Comparison of ENCODE assay signal across 10 cellular contexts in the genomic region with DNA sequence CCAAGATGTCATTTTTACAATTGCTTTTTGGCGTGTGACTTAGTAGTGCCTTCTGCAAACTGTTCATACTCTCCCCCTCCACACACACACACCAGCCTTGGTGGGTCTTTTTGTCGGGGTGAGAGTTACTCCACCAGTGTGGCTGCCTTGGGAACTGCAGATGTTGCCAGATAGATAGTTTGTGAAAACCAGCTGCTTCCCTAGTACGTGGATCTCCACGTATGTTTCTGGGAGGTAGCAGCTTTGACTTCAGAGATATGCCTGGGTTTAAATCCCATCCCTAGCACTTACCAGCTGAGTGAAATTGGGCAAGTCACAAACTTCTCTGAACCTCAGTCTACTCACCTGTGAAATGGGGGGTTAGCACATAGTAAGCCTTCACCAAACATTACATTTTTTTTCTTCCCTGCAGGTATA.
DNase-seq lines count a peak whose midpoint lies in the region; ATAC-seq and TF ChIP-seq lines count a peak whose summit lies in the region.
"Had no signal": no experiment of that assay in that cellular context is flagged by ENCODE, and none has a peak within 500 bp of the region (broad histone marks: within the 10 kb centered on the region; RNA-seq: fewer than 3 reads in every experiment).

No MANE protein-coding gene starts in this region.

- peaks cover 58% of the 10 kb centered on the region for H3K4me1 Mint-ChIP-seq in activated T-cell treated with anti-CD3 and anti-CD28 coated beads, Interleukin-2, amount 50 U/mL, for 24 hours (ENCODE audit: low read depth)
- peaks cover 18% of the 10 kb centered on the region for H3K4me1 Mint-ChIP-seq in activated CD8-positive, alpha-beta memory T cell treated with anti-CD3 and anti-CD28 coated beads, Interleukin-2, amount 10 ng/mL, durations not matched to agents 7 days and 5 days

- H3K27me3 ChIP-seq in muscle layer of duodenum (ENCODE audit: low read depth, low read length), result no peaks in the 10 kb centered on the region
- no peaks in the 10 kb centered on the region for H3K27me3 ChIP-seq in upper lobe of right lung
- H3K27me3 ChIP-seq: neutrophil had no signal

- TF ChIP-seq CTCF in fibroblast of pulmonary artery (IDR thresholded peaks at IDR 0.05; ENCODE audit: low read length, missing control alignments) (peak; percentile 14), upper lobe of right lung (IDR thresholded peaks at IDR 0.05) (peak; percentile 10)

- H3K27ac ChIP-seq in muscle layer of duodenum (ENCODE audit: low read length) (peak overlapping the region; percentile 88), upper lobe of right lung (peak overlapping the region; percentile 83)
- H3K27ac ChIP-seq: neutrophil had no signal

- H3K4me1 ChIP-seq in muscle layer of duodenum (ENCODE audit: control insufficient read depth in 1 of 2, insufficient read depth in 2 of 2, low read length in 2 of 2), result peaks cover 17 to 18% of the 10 kb centered on the region in 2 donors
- peaks cover 37% of the 10 kb centered on the region for H3K4me1 ChIP-seq in upper lobe of right lung

- CTCF ChIA-PET in activated CD8-positive, alpha-beta memory T cell treated with anti-CD3 and anti-CD28 coated beads, Interleukin-2, amount 10 ng/mL, durations not matched to agents 7 days and 5 days (lab: Charles Lee), result no interaction called here

- H3K36me3 ChIP-seq in muscle layer of duodenum (ENCODE audit: control insufficient read depth in 1 of 2, insufficient read depth in 2 of 2, low read length in 2 of 2), result no peaks in the 10 kb centered on the region
- no peaks in the 10 kb centered on the region for H3K36me3 ChIP-seq in upper lobe of right lung
- H3K36me3 ChIP-seq: neutrophil had no signal

- H3K4me3 Mint-ChIP-seq in activated T-cell treated with anti-CD3 and anti-CD28 coated beads, Interleukin-2, amount 50 U/mL, for 24 hours, result no peak overlapping the region
- H3K4me3 Mint-ChIP-seq in activated CD8-positive, alpha-beta memory T cell treated with anti-CD3 and anti-CD28 coated beads, Interleukin-2, amount 10 ng/mL, durations not matched to agents 7 days and 5 days, result no peak overlapping the region

- H3K4me3 ChIP-seq in fibroblast of pulmonary artery (replicated peaks; ENCODE audit: low read depth, low read length), result no peak overlapping the region
- H3K4me3 ChIP-seq in muscle layer of duodenum (ENCODE audit: low read depth in 1 of 2, low read length in 2 of 2), result no peak overlapping the region
- no peak overlapping the region for H3K4me3 ChIP-seq in upper lobe of right lung

- H3K9me3 ChIP-seq in muscle layer of duodenum (ENCODE audit: control insufficient read depth in 1 of 2, low read length in 2 of 2) (no peaks in the 10 kb centered on the region), upper lobe of right lung (no peaks in the 10 kb centered on the region)
- H3K9me3 ChIP-seq: neutrophil had no signal

- no peak overlapping the region for H3K27ac Mint-ChIP-seq in activated T-cell treated with anti-CD3 and anti-CD28 coated beads, Interleukin-2, amount 50 U/mL, for 24 hours
- H3K27ac Mint-ChIP-seq in activated CD8-positive, alpha-beta memory T cell treated with anti-CD3 and anti-CD28 coated beads, Interleukin-2, amount 10 ng/mL, durations not matched to agents 7 days and 5 days, result no peak overlapping the region

- intact Hi-C loops in upper lobe of right lung (cut with DNase I), result no loop called here

- no peaks in the 10 kb centered on the region for H3K9me3 Mint-ChIP-seq in activated T-cell treated with anti-CD3 and anti-CD28 coated beads, Interleukin-2, amount 50 U/mL, for 24 hours
- no peaks in the 10 kb centered on the region for H3K9me3 Mint-ChIP-seq in activated CD8-positive, alpha-beta memory T cell treated with anti-CD3 and anti-CD28 coated beads, Interleukin-2, amount 10 ng/mL, durations not matched to agents 7 days and 5 days (ENCODE audit: low read depth)

- peak; percentile 20 for DNase-seq in activated T-cell treated with anti-CD3 and anti-CD28 coated beads, Interleukin-2, amount 50 U/mL, for 24 hours
- no peak for DNase-seq in activated T-cell treated with anti-CD3 and anti-CD28 coated beads, Interleukin-2, amount 50 U/mL, for 1 hour
- peak; percentile 50 for DNase-seq in fibroblast of pulmonary artery (ENCODE audit: low read depth)
- DNase-seq in upper lobe of right lung, result no peak
- no peak for DNase-seq in DMS153 (lab: John Stamatoyannopoulos, UW)
- DNase-seq in activated CD8-positive, alpha-beta memory T cell treated with anti-CD3 and anti-CD28 coated beads, Interleukin-2, amount 10 ng/mL, durations not matched to agents 7 days and 5 days, result no peak
- DNase-seq: T-helper 9 cell had no signal

- no peaks in the 10 kb centered on the region for H3K27me3 Mint-ChIP-seq in activated T-cell treated with anti-CD3 and anti-CD28 coated beads, Interleukin-2, amount 50 U/mL, for 24 hours
- peaks cover 41% of the 10 kb centered on the region for H3K27me3 Mint-ChIP-seq in activated CD8-positive, alpha-beta memory T cell treated with anti-CD3 and anti-CD28 coated beads, Interleukin-2, amount 10 ng/mL, durations not matched to agents 7 days and 5 days

- ATAC-seq in upper lobe of right lung, result no peak
- no peak for ATAC-seq in GM19023 (IDR thresholded peaks at IDR 0.05; ENCODE audit: unreplicated experiment)
- ATAC-seq in activated CD8-positive, alpha-beta memory T cell treated with anti-CD3 and anti-CD28 coated beads, Interleukin-2, amount 10 ng/mL, durations not matched to agents 7 days and 5 days, result no peak

- no peaks in the 10 kb centered on the region for H3K36me3 Mint-ChIP-seq in activated T-cell treated with anti-CD3 and anti-CD28 coated beads, Interleukin-2, amount 50 U/mL, for 24 hours (ENCODE audit: low read depth)
- no peaks in the 10 kb centered on the region for H3K36me3 Mint-ChIP-seq in activated CD8-positive, alpha-beta memory T cell treated with anti-CD3 and anti-CD28 coated beads, Interleukin-2, amount 10 ng/mL, durations not matched to agents 7 days and 5 days

Comparison
In these comparisons a context has a peak if more than half of its experiments do, and no peak if none do; other contexts are left out.
1. DNase-seq: peak in activated T-cell treated with anti-CD3 and anti-CD28 coated beads, Interleukin-2, amount 50 U/mL, for 24 hours (single experiment) and fibroblast of pulmonary artery (single experiment); none in activated T-cell treated with anti-CD3 and anti-CD28 coated beads, Interleukin-2, amount 50 U/mL, for 1 hour (single experiment), upper lobe of right lung (single experiment), DMS153 (single experiment) and activated CD8-positive, alpha-beta memory T cell treated with anti-CD3 and anti-CD28 coated beads, Interleukin-2, amount 10 ng/mL, durations not matched to agents 7 days and 5 days (single experiment).